9 cellular contexts compared by ENCODE assay signal in genomic region chr3:69250014-69250413, GRCh38.
DNase-seq lines count a peak whose midpoint lies in the region; ATAC-seq, FAIRE-seq and TF ChIP-seq lines count a peak whose summit lies in the region.
"Had no signal": no experiment of that assay in that cellular context is flagged by ENCODE, and none has a peak within 500 bp of the region (broad histone marks: within the 10 kb centered on the region; RNA-seq: fewer than 3 reads in every experiment).

No MANE protein-coding gene starts in this region.

- DNase-seq in NCI-H774 (lab: John Stamatoyannopoulos, UW) (peak; percentile 71), kidney (no peak), SIG-M5 (lab: John Stamatoyannopoulos, UW) (no peak), OCI-M1 (lab: John Stamatoyannopoulos, UW) (no peak)
- DNase-seq in stimulated activated CD4-positive, alpha-beta T cell treated with anti-CD3 and anti-CD28 coated beads, Interleukin-2, amount 100 ng/mL, for 48 hours: peak; percentile 37 to 46
- no peak for DNase-seq in natural killer cell treated with Interleukin-12 subunit alpha and Interleukin-12 subunit beta and Interleukin-15 and Interleukin-18, amount 100 ng/mL, for 72 hours (ENCODE audit: low spot score)

- H3K9me3 ChIP-seq in kidney (ENCODE audit: control insufficient read depth in 1 of 2, low read length in 2 of 2): no peaks in the 10 kb centered on the region

- no peak for ATAC-seq in HG03045 (IDR thresholded peaks at IDR 0.05; ENCODE audit: unreplicated experiment)
- ATAC-seq in natural killer cell treated with Interleukin-12 subunit alpha and Interleukin-12 subunit beta and Interleukin-15 and Interleukin-18, amount 100 ng/mL, for 72 hours: no peak

- H3K4me1 ChIP-seq in kidney (ENCODE audit: control insufficient read depth in 1 of 2, insufficient read depth in 1 of 2, low read depth in 1 of 2, low read length in 2 of 2): peaks cover 12 to 18% of the 10 kb centered on the region in 2 donors

- H3K4me3 Mint-ChIP-seq in activated naive CD4-positive, alpha-beta T cell treated with anti-CD3 and anti-CD28 coated beads, Interleukin-2, amount 50 U/mL, for 24 hours: peak overlapping the region; percentile 73
- no peak overlapping the region for H3K4me3 Mint-ChIP-seq in natural killer cell treated with Interleukin-12 subunit alpha and Interleukin-12 subunit beta and Interleukin-15 and Interleukin-18, amount 100 ng/mL, for 72 hours

- H3K27me3 Mint-ChIP-seq in activated naive CD4-positive, alpha-beta T cell treated with anti-CD3 and anti-CD28 coated beads, Interleukin-2, amount 50 U/mL, for 24 hours: no peaks in the 10 kb centered on the region
- H3K27me3 Mint-ChIP-seq in natural killer cell treated with Interleukin-12 subunit alpha and Interleukin-12 subunit beta and Interleukin-15 and Interleukin-18, amount 100 ng/mL, for 72 hours: peaks cover 0 to 2% of the 10 kb centered on the region in 2 donors

- no peak overlapping the region for H3K9ac ChIP-seq in kidney (ENCODE audit: low read length in 2 of 2)

- intact Hi-C loops in kidney (cut with DNase I): no loop called here

- no peaks in the 10 kb centered on the region for H3K36me3 Mint-ChIP-seq in activated naive CD4-positive, alpha-beta T cell treated with anti-CD3 and anti-CD28 coated beads, Interleukin-2, amount 50 U/mL, for 24 hours
- no peaks in the 10 kb centered on the region for H3K36me3 Mint-ChIP-seq in natural killer cell treated with Interleukin-12 subunit alpha and Interleukin-12 subunit beta and Interleukin-15 and Interleukin-18, amount 100 ng/mL, for 72 hours

- FAIRE-seq in kidney (lab: Jason Lieb, UNC): no peak

- H3K27ac Mint-ChIP-seq in activated naive CD4-positive, alpha-beta T cell treated with anti-CD3 and anti-CD28 coated beads, Interleukin-2, amount 50 U/mL, for 24 hours: peak overlapping the region; percentile 79
- peak overlapping the region in 1 of 2 donors; percentile 28 for H3K27ac Mint-ChIP-seq in natural killer cell treated with Interleukin-12 subunit alpha and Interleukin-12 subunit beta and Interleukin-15 and Interleukin-18, amount 100 ng/mL, for 72 hours

- H3K4me1 Mint-ChIP-seq in activated naive CD4-positive, alpha-beta T cell treated with anti-CD3 and anti-CD28 coated beads, Interleukin-2, amount 50 U/mL, for 24 hours: peaks cover 13% of the 10 kb centered on the region
- peaks cover 6 to 7% of the 10 kb centered on the region in 2 donors for H3K4me1 Mint-ChIP-seq in natural killer cell treated with Interleukin-12 subunit alpha and Interleukin-12 subunit beta and Interleukin-15 and Interleukin-18, amount 100 ng/mL, for 72 hours (ENCODE audit: low read depth in 2 of 2)

- peak overlapping the region; percentile 18 to 50 for H3K4me3 ChIP-seq in kidney (ENCODE audit: low read length in 2 of 2)
- H3K4me3 ChIP-seq: lung had no signal

- TF ChIP-seq CTCF in kidney (IDR thresholded peaks at IDR 0.05; ENCODE audit: borderline replicate concordance, extremely low read depth, insufficient read depth): no peak

- H3K27ac ChIP-seq in kidney (ENCODE audit: low read depth in 2 of 2, low read length in 2 of 2): no peak overlapping the region

- H3K9me3 Mint-ChIP-seq in activated naive CD4-positive, alpha-beta T cell treated with anti-CD3 and anti-CD28 coated beads, Interleukin-2, amount 50 U/mL, for 24 hours: no peaks in the 10 kb centered on the region
- no peaks in the 10 kb centered on the region for H3K9me3 Mint-ChIP-seq in natural killer cell treated with Interleukin-12 subunit alpha and Interleukin-12 subunit beta and Interleukin-15 and Interleukin-18, amount 100 ng/mL, for 72 hours

- H3K36me3 ChIP-seq in kidney (ENCODE audit: control insufficient read depth in 1 of 2, insufficient read depth in 2 of 2, low read length in 2 of 2): no peaks in the 10 kb centered on the region

Comparison
In these comparisons a context has a peak if more than half of its experiments do, and no peak if none do; other contexts are left out.
1. DNase-seq: peak in NCI-H774 (single experiment) and stimulated activated CD4-positive, alpha-beta T cell treated with anti-CD3 and anti-CD28 coated beads, Interleukin-2, amount 100 ng/mL, for 48 hours (2 of 2); none in kidney (single experiment), SIG-M5 (single experiment), natural killer cell treated with Interleukin-12 subunit alpha and Interleukin-12 subunit beta and Interleukin-15 and Interleukin-18, amount 100 ng/mL, for 72 hours (single experiment) and OCI-M1 (single experiment).